In the genomic region with DNA sequence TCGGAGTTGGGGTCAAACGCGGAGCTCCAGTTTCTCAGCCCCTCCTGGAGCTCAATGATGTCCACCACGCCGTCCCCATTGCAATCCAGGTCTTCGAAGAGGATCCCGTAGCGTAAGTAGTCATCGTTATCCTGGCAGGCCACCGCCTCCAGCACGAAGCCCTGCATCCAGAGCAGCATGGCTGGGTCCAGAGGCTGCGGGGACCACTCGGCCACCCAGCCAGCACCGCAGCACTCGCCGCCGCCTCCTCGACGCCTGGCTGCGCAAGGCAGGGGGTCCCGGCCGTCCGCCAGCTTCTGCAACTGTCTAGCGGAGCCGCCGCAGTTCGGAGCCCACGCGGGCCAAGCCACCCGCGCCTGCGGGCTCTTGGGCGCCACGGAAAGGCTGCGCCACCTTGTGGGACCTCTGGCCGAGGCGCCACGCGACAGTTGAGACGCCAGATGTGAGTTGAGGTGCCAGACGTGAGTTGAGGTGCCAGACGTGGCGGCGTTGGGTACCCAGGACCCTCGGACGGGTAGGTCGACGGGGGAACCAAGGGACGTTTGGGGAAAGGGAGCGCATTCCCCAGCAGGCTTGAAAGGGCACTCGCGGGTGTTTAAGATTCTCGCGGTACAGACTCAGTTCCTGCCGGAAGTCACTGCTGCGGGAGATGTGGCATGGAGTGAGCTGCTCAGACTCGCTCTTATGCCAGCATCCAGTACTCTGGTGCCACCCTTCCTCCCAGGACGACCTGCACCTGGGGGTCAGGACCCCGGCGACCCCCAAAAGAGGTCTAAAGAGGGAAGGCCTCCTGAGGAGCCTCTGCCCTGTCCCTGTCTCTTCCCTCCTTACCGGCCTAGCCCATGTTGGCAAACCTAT, we compare ENCODE assay signal across 16 cellular contexts. TPM values are rescaled to one million over a fixed set of nuclear protein-coding genes. Genes with fewer than 3 reads are reported as not detected.
DNase-seq lines count a peak whose midpoint lies in the region; ATAC-seq and TF ChIP-seq lines count a peak whose summit lies in the region.
"Not testable (repeated sequence)": the region's sequence is repeated elsewhere in the genome, so short reads cannot be mapped to it uniquely, and the experiment has no call there.
"Had no signal": no experiment of that assay in that cellular context is flagged by ENCODE, and none has a peak within 500 bp of the region (broad histone marks: within the 10 kb centered on the region; RNA-seq: fewer than 3 reads in every experiment).

No MANE protein-coding gene starts in this region.

- not testable (repeated sequence) for TF ChIP-seq CTCF in PC-3 (conservative IDR thresholded peaks at IDR 0.05; ENCODE audit: low read depth, low read length); upper lobe of right lung (IDR thresholded peaks at IDR 0.05)

- H2AFZ ChIP-seq in PC-3 (ENCODE audit: low read length): not testable (repeated sequence)

- not testable (repeated sequence) for H3K4me3 ChIP-seq in PC-3 (ENCODE audit: low read length); naive thymus-derived CD4-positive, alpha-beta T cell (ENCODE audit: low read length); upper lobe of right lung

- H4K20me1 ChIP-seq in PC-3 (ENCODE audit: low read length): not testable (repeated sequence)

- not testable (repeated sequence) for H3K4me3 Mint-ChIP-seq in activated CD8-positive, alpha-beta T cell treated with anti-CD3 and anti-CD28 coated beads, Interleukin-2, amount 10 ng/mL, durations not matched to agents 7 days and 5 days; effector memory CD8-positive, alpha-beta T cell; naive thymus-derived CD4-positive, alpha-beta T cell

- ATAC-seq in GM18502 (IDR thresholded peaks at IDR 0.05; ENCODE audit: poor library complexity, unreplicated experiment) (peak; percentile 82), GM21360 (IDR thresholded peaks at IDR 0.05; ENCODE audit: unreplicated experiment) (peak; percentile 66), HG02852 (IDR thresholded peaks at IDR 0.05; ENCODE audit: unreplicated experiment) (peak; percentile 54), PC-3 (peak; percentile 31), upper lobe of right lung (peak; percentile 78)
- peak; percentile 96 for ATAC-seq in activated CD8-positive, alpha-beta T cell treated with anti-CD3 and anti-CD28 coated beads, Interleukin-2, amount 10 ng/mL, durations not matched to agents 7 days and 5 days
- ATAC-seq in effector memory CD8-positive, alpha-beta T cell (replicated peaks): peak; percentile 87
- peak; percentile 91 for ATAC-seq in naive thymus-derived CD4-positive, alpha-beta T cell

- H3K27ac ChIP-seq in PC-3 (ENCODE audit: low read length); naive thymus-derived CD4-positive, alpha-beta T cell (ENCODE audit: low read depth, low read length); upper lobe of right lung: not testable (repeated sequence)

- H3K36me3 Mint-ChIP-seq in activated CD8-positive, alpha-beta T cell treated with anti-CD3 and anti-CD28 coated beads, Interleukin-2, amount 10 ng/mL, durations not matched to agents 7 days and 5 days (ENCODE audit: low read depth); effector memory CD8-positive, alpha-beta T cell (ENCODE audit: insufficient read depth); naive thymus-derived CD4-positive, alpha-beta T cell: not testable (repeated sequence)

- not testable (repeated sequence) for H3K4me1 ChIP-seq in PC-3 (ENCODE audit: insufficient read depth, low read length); naive thymus-derived CD4-positive, alpha-beta T cell (ENCODE audit: control insufficient read depth in 2 of 2, insufficient read depth in 2 of 2, low read length in 2 of 2); upper lobe of right lung

- not testable (repeated sequence) for H3K27me3 ChIP-seq in PC-3 (ENCODE audit: low read length); naive thymus-derived CD4-positive, alpha-beta T cell (ENCODE audit: control insufficient read depth in 2 of 2, insufficient read depth in 2 of 2, low read length in 2 of 2); upper lobe of right lung

- POLR2A ChIA-PET in PC-3 (lab: Charles Lee; ENCODE audit: unreplicated experiment); activated CD8-positive, alpha-beta T cell treated with anti-CD3 and anti-CD28 coated beads, Interleukin-2, amount 10 ng/mL, durations not matched to agents 7 days and 5 days (lab: Charles Lee); naive thymus-derived CD4-positive, alpha-beta T cell (lab: Charles Lee): not testable (repeated sequence)

- H3K36me3 ChIP-seq in PC-3 (ENCODE audit: low read depth, low read length); naive thymus-derived CD4-positive, alpha-beta T cell (ENCODE audit: control insufficient read depth in 2 of 3, insufficient read depth in 3 of 3, low read length in 3 of 3); upper lobe of right lung: not testable (repeated sequence)

- H3K9ac ChIP-seq in PC-3 (ENCODE audit: low read length): not testable (repeated sequence)

- H3K4me1 Mint-ChIP-seq in activated CD8-positive, alpha-beta T cell treated with anti-CD3 and anti-CD28 coated beads, Interleukin-2, amount 10 ng/mL, durations not matched to agents 7 days and 5 days (ENCODE audit: low read depth); effector memory CD8-positive, alpha-beta T cell (ENCODE audit: low read depth in 2 of 2); naive thymus-derived CD4-positive, alpha-beta T cell: not testable (repeated sequence)

- H3K27me3 Mint-ChIP-seq in activated CD8-positive, alpha-beta T cell treated with anti-CD3 and anti-CD28 coated beads, Interleukin-2, amount 10 ng/mL, durations not matched to agents 7 days and 5 days (ENCODE audit: low read depth); effector memory CD8-positive, alpha-beta T cell; naive thymus-derived CD4-positive, alpha-beta T cell: not testable (repeated sequence)

- intact Hi-C loops in PC-3 (cut with micrococcal nuclease); naive thymus-derived CD4-positive, alpha-beta T cell (cut with micrococcal nuclease); upper lobe of right lung (cut with DNase I): not testable (repeated sequence)

- H3K4me2 ChIP-seq in PC-3 (ENCODE audit: low read length): not testable (repeated sequence)

- not testable (repeated sequence) for H3K9me3 ChIP-seq in PC-3 (ENCODE audit: low read length); naive thymus-derived CD4-positive, alpha-beta T cell (ENCODE audit: control insufficient read depth in 2 of 3, low read length in 3 of 3); upper lobe of right lung

- DNase-seq in PC-3; activated CD8-positive, alpha-beta T cell treated with anti-CD3 and anti-CD28 coated beads, Interleukin-2, amount 10 ng/mL, durations not matched to agents 7 days and 5 days; effector memory CD8-positive, alpha-beta T cell; naive thymus-derived CD4-positive, alpha-beta T cell; upper lobe of right lung: not testable (repeated sequence)

- H3K9me3 Mint-ChIP-seq in activated CD8-positive, alpha-beta T cell treated with anti-CD3 and anti-CD28 coated beads, Interleukin-2, amount 10 ng/mL, durations not matched to agents 7 days and 5 days (ENCODE audit: insufficient read depth); effector memory CD8-positive, alpha-beta T cell; naive thymus-derived CD4-positive, alpha-beta T cell: not testable (repeated sequence)

- not testable (repeated sequence) for H3K27ac Mint-ChIP-seq in activated CD8-positive, alpha-beta T cell treated with anti-CD3 and anti-CD28 coated beads, Interleukin-2, amount 10 ng/mL, durations not matched to agents 7 days and 5 days; effector memory CD8-positive, alpha-beta T cell; naive thymus-derived CD4-positive, alpha-beta T cell

- CTCF ChIA-PET in PC-3 (lab: Charles Lee); activated CD8-positive, alpha-beta T cell treated with anti-CD3 and anti-CD28 coated beads, Interleukin-2, amount 10 ng/mL, durations not matched to agents 7 days and 5 days (lab: Charles Lee); naive thymus-derived CD4-positive, alpha-beta T cell (lab: Charles Lee): not testable (repeated sequence)

- not testable (repeated sequence) for H3K9me2 ChIP-seq in PC-3 (replicated peaks; ENCODE audit: low read length)

- H3F3A ChIP-seq in PC-3 (ENCODE audit: low read length, unreplicated experiment): not testable (repeated sequence)

- not testable (repeated sequence) for BruUV-seq in PC-3 (replicated peaks; lab: Mats Ljungman, UMichigan)

- not testable (repeated sequence) for H3K79me2 ChIP-seq in PC-3 (ENCODE audit: low read length)

RNA-seq across cellular contexts. Expression of gene NBPF6, which starts 28.9 kb away (rescaled TPM):
- total RNA-seq in PC-3 (2014; rRNA removed): 0.07 TPM in 1 of 2 replicates, not detected in the other
- total RNA-seq in activated CD8-positive, alpha-beta T cell treated with anti-CD3 and anti-CD28 coated beads, Interleukin-2, amount 10 ng/mL, durations not matched to agents 7 days and 5 days: not detected
- total RNA-seq in naive thymus-derived CD4-positive, alpha-beta T cell: under 1 TPM in 1 of 5 experiments, not detected in 4; 0.27 TPM
- polyA plus RNA-seq in naive thymus-derived CD4-positive, alpha-beta T cell: not detected
- not detected for total RNA-seq in upper lobe of right lung
- total RNA-seq: dermis blood vessel endothelial cell, esophagus muscularis mucosa, left ventricle myocardium inferior, mesenteric fat pad, myocyte, sigmoid colon, subcutaneous adipose tissue had no signal
- polyA plus RNA-seq: BJ had no signal

Comparison
In these comparisons a context has a peak if more than half of its experiments do, and no peak if none do; other contexts are left out.
1. ATAC-seq: peak in every context shown above with its lines; median percentile 96 in activated CD8-positive, alpha-beta T cell treated with anti-CD3 and anti-CD28 coated beads, Interleukin-2, amount 10 ng/mL, durations not matched to agents 7 days and 5 days; 91 in naive thymus-derived CD4-positive, alpha-beta T cell; 87 in effector memory CD8-positive, alpha-beta T cell; 82 in GM18502; 78 in upper lobe of right lung; 66 in GM21360; 54 in HG02852; 31 in PC-3.